In genomic region chr2:140154271-140154670, GRCh38 we compare ENCODE assay signal across 22 cellular contexts.
"Had no signal": no experiment of that assay in that cellular context is flagged by ENCODE, and none has a peak within 500 bp of the region (broad histone marks: within the 10 kb centered on the region; RNA-seq: fewer than 3 reads in every experiment).

No MANE protein-coding gene starts in this region.

- H3K27ac ChIP-seq: coronary artery, esophagus squamous epithelium, pancreas, right lobe of liver, thoracic aorta, tibial nerve, upper lobe of left lung, uterus had no signal

- H3K4me3 Mint-ChIP-seq: naive thymus-derived CD8-positive, alpha-beta T cell; stimulated activated naive B cell treated with anti-CD40 and anti-IgM and Interleukin-4, amounts not matched to agents 10 μg/mL and 1 μg/mL and 100 μg/mL, for 72 hours; stimulated activated naive CD8-positive, alpha-beta T cell treated with anti-CD3 and anti-CD28 coated beads, Interleukin-15, Interleukin-2, amounts not matched to agents 100 ng/mL and 50 ng/mL, for 24 hours had no signal

- ATAC-seq: naive thymus-derived CD8-positive, alpha-beta T cell; pancreas; right lobe of liver; stimulated activated naive B cell treated with anti-CD40 and anti-IgM and Interleukin-4, amounts not matched to agents 10 μg/mL and 1 μg/mL and 100 μg/mL, for 72 hours had no signal

- H3K27ac Mint-ChIP-seq: naive thymus-derived CD8-positive, alpha-beta T cell; progenitor cell of endocrine pancreas; stimulated activated naive B cell treated with anti-CD40 and anti-IgM and Interleukin-4, amounts not matched to agents 10 μg/mL and 1 μg/mL and 100 μg/mL, for 72 hours; stimulated activated naive CD8-positive, alpha-beta T cell treated with anti-CD3 and anti-CD28 coated beads, Interleukin-15, Interleukin-2, amounts not matched to agents 100 ng/mL and 50 ng/mL, for 24 hours had no signal

- H3K36me3 ChIP-seq: esophagus squamous epithelium, pancreas, right lobe of liver, thoracic aorta, tibial nerve, upper lobe of left lung, uterus had no signal

- H3K27me3 ChIP-seq: esophagus squamous epithelium, pancreas, right lobe of liver, tibial nerve, upper lobe of left lung, uterus had no signal

- DNase-seq: cerebellar nuclear complex; dermis blood vessel endothelial cell; effector memory CD4-positive, alpha-beta T cell; erythroblast; esophagus squamous epithelium; foreskin melanocyte; hypothalamus; naive thymus-derived CD8-positive, alpha-beta T cell; occipital lobe; small intestine; stimulated activated CD4-positive, alpha-beta T cell treated with anti-CD3 and anti-CD28 coated beads, Interleukin-15, amount 100 ng/mL, for 24 hours; stimulated activated CD4-positive, alpha-beta T cell treated with anti-CD3 and anti-CD28 coated beads, Interleukin-2, amount 100 ng/mL, for 48 hours; stimulated activated naive B cell treated with anti-CD40 and anti-IgM and Interleukin-4, amounts not matched to agents 10 μg/mL and 1 μg/mL and 100 μg/mL, for 72 hours; upper lobe of left lung; uterus had no signal

- H3K9me3 ChIP-seq: esophagus squamous epithelium, pancreas, right lobe of liver, thoracic aorta, tibial nerve, upper lobe of left lung, uterus had no signal

- H3K27me3 Mint-ChIP-seq: naive thymus-derived CD8-positive, alpha-beta T cell; progenitor cell of endocrine pancreas; stimulated activated naive B cell treated with anti-CD40 and anti-IgM and Interleukin-4, amounts not matched to agents 10 μg/mL and 1 μg/mL and 100 μg/mL, for 72 hours; stimulated activated naive CD8-positive, alpha-beta T cell treated with anti-CD3 and anti-CD28 coated beads, Interleukin-15, Interleukin-2, amounts not matched to agents 100 ng/mL and 50 ng/mL, for 24 hours had no signal

- H3K4me1 ChIP-seq: esophagus squamous epithelium, pancreas, right lobe of liver, tibial nerve, upper lobe of left lung, uterus had no signal

- H3K4me1 Mint-ChIP-seq: naive thymus-derived CD8-positive, alpha-beta T cell; stimulated activated naive B cell treated with anti-CD40 and anti-IgM and Interleukin-4, amounts not matched to agents 10 μg/mL and 1 μg/mL and 100 μg/mL, for 72 hours had no signal

- H3K36me3 Mint-ChIP-seq: stimulated activated naive B cell treated with anti-CD40 and anti-IgM and Interleukin-4, amounts not matched to agents 10 μg/mL and 1 μg/mL and 100 μg/mL, for 72 hours had no signal

- H3K4me3 ChIP-seq: coronary artery, esophagus squamous epithelium, pancreas, right lobe of liver, thoracic aorta, tibial nerve, upper lobe of left lung, uterus had no signal
